8 cellular contexts compared by ENCODE assay signal in the genomic region with DNA sequence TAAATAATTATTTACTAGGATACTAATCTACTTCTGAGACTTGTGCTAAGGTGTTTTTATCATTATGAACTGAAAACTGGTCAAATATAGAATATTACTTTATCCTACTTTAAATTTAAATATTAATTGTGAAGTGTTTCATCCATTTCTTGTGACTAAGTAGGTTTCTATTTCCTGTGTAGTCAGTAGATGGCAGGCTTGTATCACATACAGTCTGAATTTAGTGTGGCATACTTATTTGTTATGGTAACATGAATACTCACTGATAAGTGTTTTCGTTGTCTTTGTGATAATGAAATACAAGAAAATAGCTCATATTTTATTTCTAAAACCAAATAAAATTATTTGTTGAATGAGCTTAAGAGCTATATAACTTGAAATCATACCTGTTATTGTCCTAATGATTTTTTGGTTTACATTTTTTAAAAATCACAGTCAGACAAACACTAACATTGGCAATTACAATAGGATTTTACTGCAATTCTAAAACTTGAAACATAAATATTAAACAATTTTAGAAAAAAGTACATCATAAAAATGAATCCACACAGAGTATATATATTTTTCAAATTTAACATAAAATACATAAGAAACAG.
A peak's percentile ranks its signal among the peaks of the same experiment; 100 is the strongest.
DNase-seq lines count a peak whose midpoint lies in the region; ATAC-seq and TF ChIP-seq lines count a peak whose summit lies in the region.

No MANE protein-coding gene starts in this region.

- no peaks in the 10 kb centered on the region for H3K79me2 ChIP-seq in fibroblast of lung (ENCODE audit: control insufficient read depth, insufficient read depth, low read length)

- DNase-seq in cardiac muscle cell (ENCODE audit: low read depth in 1 of 2, low spot score in 1 of 2), result peak; percentile 65 to 66
- no peak for DNase-seq in Right ventricle myocardium superior
- peak; percentile 18 for DNase-seq in HT1080 (ENCODE audit: low read depth)
- peak; percentile 75 for DNase-seq in OCI-M1 (lab: John Stamatoyannopoulos, UW)
- DNase-seq in fibroblast of lung (ENCODE audit: low read depth in 2 of 2), result peak; percentile 41 to 85
- no peak for DNase-seq in tibial nerve (ENCODE audit: low spot score in 2 of 2)
- DNase-seq in stimulated activated CD4-positive, alpha-beta T cell treated with anti-CD3 and anti-CD28 coated beads, Interleukin-4, amount 100 ng/mL, for 24 hours, result no peak
- no peak for DNase-seq in CD8-positive, alpha-beta memory T cell

- H3K4me1 ChIP-seq in cardiac muscle cell (ENCODE audit: low read depth) (peaks cover 11% of the 10 kb centered on the region), fibroblast of lung (ENCODE audit: control insufficient read depth, extremely low read depth, insufficient read depth, low read length) (no peaks in the 10 kb centered on the region), tibial nerve (no peaks in the 10 kb centered on the region)
- no peaks in the 10 kb centered on the region for H3K4me1 ChIP-seq in CD8-positive, alpha-beta memory T cell (ENCODE audit: insufficient read depth, low read length)

- H3K4me3 Mint-ChIP-seq in CD8-positive, alpha-beta memory T cell, result no peak overlapping the region

- H3K27ac ChIP-seq in cardiac muscle cell, result no peak overlapping the region
- no peak overlapping the region for H3K27ac ChIP-seq in fibroblast of lung (ENCODE audit: insufficient read depth, low read length)
- no peak overlapping the region for H3K27ac ChIP-seq in tibial nerve
- H3K27ac ChIP-seq in CD8-positive, alpha-beta memory T cell (ENCODE audit: low read depth, low read length), result no peak overlapping the region

- TF ChIP-seq CTCF in cardiac muscle cell (IDR thresholded peaks at IDR 0.05; ENCODE audit: low read depth, low read length) (peak; percentile 44), fibroblast of lung (conservative IDR thresholded peaks at IDR 0.05 in 1 of 2, IDR thresholded peaks at IDR 0.05 in 1 of 2; ENCODE audit: low read depth in 1 of 2, low read length in 2 of 2) (peak in 1 of 2 donors; percentile 66), tibial nerve (IDR thresholded peaks at IDR 0.05) (peak; percentile 21 to 47 (median 36))

- H3K9me3 ChIP-seq in cardiac muscle cell (ENCODE audit: low read depth) (no peaks in the 10 kb centered on the region), fibroblast of lung (ENCODE audit: control insufficient read depth, insufficient read depth, low read depth, low read length) (no peaks in the 10 kb centered on the region), tibial nerve (no peaks in the 10 kb centered on the region)
- H3K9me3 ChIP-seq in CD8-positive, alpha-beta memory T cell (ENCODE audit: low read length), result no peaks in the 10 kb centered on the region

- H3K27me3 ChIP-seq in cardiac muscle cell (no peaks in the 10 kb centered on the region), fibroblast of lung (ENCODE audit: control insufficient read depth, insufficient read depth, low read length) (no peaks in the 10 kb centered on the region), tibial nerve (no peaks in the 10 kb centered on the region)
- H3K27me3 ChIP-seq in CD8-positive, alpha-beta memory T cell (ENCODE audit: insufficient read depth, low read length, poor library complexity, severe bottlenecking), result no peaks in the 10 kb centered on the region

- ATAC-seq in Right ventricle myocardium superior (ENCODE audit: poor library complexity), result no peak

- no peaks in the 10 kb centered on the region for H3K4me1 Mint-ChIP-seq in CD8-positive, alpha-beta memory T cell

- intact Hi-C loops in Right ventricle myocardium superior (cut with DNase I), result no loop called here

- H3K27ac Mint-ChIP-seq in CD8-positive, alpha-beta memory T cell, result no peak overlapping the region

- POLR2A ChIA-PET in CD8-positive, alpha-beta memory T cell (lab: Charles Lee), result no interaction called here

- no peaks in the 10 kb centered on the region for H4K20me1 ChIP-seq in fibroblast of lung (ENCODE audit: control insufficient read depth, extremely low read depth, insufficient read depth, low read length)

- no peak for TF ChIP-seq POLR2A in tibial nerve (IDR thresholded peaks at IDR 0.05)

- H3K36me3 ChIP-seq in cardiac muscle cell, result no peaks in the 10 kb centered on the region
- no peaks in the 10 kb centered on the region for H3K36me3 ChIP-seq in fibroblast of lung (ENCODE audit: control insufficient read depth, insufficient read depth, low read length)
- no peaks in the 10 kb centered on the region for H3K36me3 ChIP-seq in tibial nerve
- H3K36me3 ChIP-seq in CD8-positive, alpha-beta memory T cell (ENCODE audit: insufficient read depth, low read length), result no peaks in the 10 kb centered on the region

- no peaks in the 10 kb centered on the region for H3K36me3 Mint-ChIP-seq in CD8-positive, alpha-beta memory T cell

- H3K9me3 Mint-ChIP-seq in CD8-positive, alpha-beta memory T cell, result peaks cover 0 to 4% (median 0%) of the 10 kb centered on the region in 5 donors

- no peaks in the 10 kb centered on the region for H3K27me3 Mint-ChIP-seq in CD8-positive, alpha-beta memory T cell

- H3K4me3 ChIP-seq in cardiac muscle cell, result no peak overlapping the region
- no peak overlapping the region for H3K4me3 ChIP-seq in fibroblast of lung (replicated peaks in 1 of 4; ENCODE audit: control extremely low read depth in 1 of 4, insufficient read depth in 1 of 4, low read depth in 3 of 4, low read length in 4 of 4)
- no peak overlapping the region for H3K4me3 ChIP-seq in tibial nerve
- H3K4me3 ChIP-seq in CD8-positive, alpha-beta memory T cell (ENCODE audit: low read length), result no peak overlapping the region

- no peak overlapping the region for H2AFZ ChIP-seq in fibroblast of lung (ENCODE audit: low read length)

- no peak for TF ChIP-seq EP300 in tibial nerve (IDR thresholded peaks at IDR 0.05)

- no peak overlapping the region for H3K9ac ChIP-seq in fibroblast of lung (ENCODE audit: insufficient read depth, low read length)

- CTCF ChIA-PET in CD8-positive, alpha-beta memory T cell (lab: Charles Lee), result no interaction called here

- 13 to 16% methylated on average over 1 of the region's 1 CpG for WGBS in tibial nerve, 2 donors

- H3K4me2 ChIP-seq in fibroblast of lung (ENCODE audit: extremely low read depth, insufficient read depth, low read length), result no peak overlapping the region

Comparison
In these comparisons a context has a peak if more than half of its experiments do, and no peak if none do; other contexts are left out.
1. DNase-seq: peak in cardiac muscle cell (2 of 2), HT1080 (single experiment), OCI-M1 (single experiment) and fibroblast of lung (2 of 2); none in Right ventricle myocardium superior (single experiment), tibial nerve (0 of 2), stimulated activated CD4-positive, alpha-beta T cell treated with anti-CD3 and anti-CD28 coated beads, Interleukin-4, amount 100 ng/mL, for 24 hours (single experiment) and CD8-positive, alpha-beta memory T cell (0 of 5).